Comparison of ENCODE assay signal across 9 cellular contexts in genomic region chr11:65617136-65617850, GRCh38. TPM values are rescaled to one million over a fixed set of nuclear protein-coding genes. Genes with fewer than 3 reads are reported as not detected.
DNase-seq lines count a peak whose midpoint lies in the region; ATAC-seq lines count a peak whose summit lies in the region.
"Had no signal": no experiment of that assay in that cellular context is flagged by ENCODE, and none has a peak within 500 bp of the region (broad histone marks: within the 10 kb centered on the region; RNA-seq: fewer than 3 reads in every experiment).

No MANE protein-coding gene starts in this region.

- peak overlapping the region; percentile 99 for H3K4me2 ChIP-seq in BLaER1

- H3K9me3 ChIP-seq in BLaER1: no peaks in the 10 kb centered on the region
- H3K9me3 ChIP-seq in HUES48 (ENCODE audit: control insufficient read depth, insufficient read depth, low read length): no peaks in the 10 kb centered on the region
- no peaks in the 10 kb centered on the region for H3K9me3 ChIP-seq in adipocyte (ENCODE audit: control insufficient read depth, low read length)
- H3K9me3 ChIP-seq in muscle layer of colon (ENCODE audit: low read length): no peaks in the 10 kb centered on the region

- no peak for ATAC-seq in esophagus mucosa
- ATAC-seq in HG03045 (IDR thresholded peaks at IDR 0.05; ENCODE audit: unreplicated experiment): no peak

- peaks cover 66% of the 10 kb centered on the region for H4K20me1 ChIP-seq in BLaER1

- H3K9ac ChIP-seq in BLaER1 (peak overlapping the region; percentile 89), HUES48 (ENCODE audit: low read depth, low read length) (no peak overlapping the region), adipocyte (ENCODE audit: low read length) (peak overlapping the region; percentile 94), muscle layer of colon (ENCODE audit: low read length) (peak overlapping the region; percentile 19)

- H3K4me3 ChIP-seq in BLaER1 (peak overlapping the region; percentile 88), HUES48 (ENCODE audit: low read depth, low read length) (0 out of 2 replicates have a peak overlapping the region, but pooled peaks have one; percentile 88), adipocyte (ENCODE audit: low read length) (peak overlapping the region; percentile 90), muscle layer of colon (ENCODE audit: low read depth in 1 of 2, low read length in 2 of 2) (no peak overlapping the region)

- H3K36me3 ChIP-seq in BLaER1 (peaks cover 56% of the 10 kb centered on the region), HUES48 (ENCODE audit: control insufficient read depth, insufficient read depth, low read length) (peaks cover 59% of the 10 kb centered on the region), adipocyte (ENCODE audit: control insufficient read depth, insufficient read depth, low read length, severe bottlenecking) (peaks cover 52% of the 10 kb centered on the region), muscle layer of colon (ENCODE audit: insufficient read depth, low read length) (peaks cover 61% of the 10 kb centered on the region)

- no peak overlapping the region; the same call in 1 of the 2 replicates for H3K27ac ChIP-seq in BLaER1
- H3K27ac ChIP-seq in HUES48 (ENCODE audit: low read depth, low read length): no peak overlapping the region
- H3K27ac ChIP-seq in muscle layer of colon (ENCODE audit: low read depth, low read length): no peak overlapping the region

- DNase-seq in adipocyte (ENCODE audit: low read depth): no peak
- DNase-seq in NCI-H774 (lab: John Stamatoyannopoulos, UW): no peak
- DNase-seq in COLO829 (ENCODE audit: low spot score): no peak

- H3K4me1 ChIP-seq in BLaER1: peaks cover 44% of the 10 kb centered on the region
- H3K4me1 ChIP-seq in HUES48 (ENCODE audit: control insufficient read depth, insufficient read depth, low read length): no peaks in the 10 kb centered on the region
- peaks cover 23% of the 10 kb centered on the region for H3K4me1 ChIP-seq in adipocyte (ENCODE audit: control insufficient read depth, insufficient read depth, low read length)
- peaks cover 25% of the 10 kb centered on the region for H3K4me1 ChIP-seq in muscle layer of colon (ENCODE audit: insufficient read depth, low read length)

- H3K27me3 ChIP-seq in BLaER1 (no peaks in the 10 kb centered on the region), HUES48 (ENCODE audit: control insufficient read depth, insufficient read depth, low read length) (no peaks in the 10 kb centered on the region), adipocyte (replicated peaks; ENCODE audit: control insufficient read depth, insufficient read depth, low read length) (no peaks in the 10 kb centered on the region), muscle layer of colon (ENCODE audit: control insufficient read depth in 1 of 2, insufficient read depth in 2 of 2, low read length in 2 of 2) (no peaks in the 10 kb centered on the region)

RNA-seq across cellular contexts. Expression of gene PCNX3, which starts 1.7 kb away (rescaled TPM):
- 23.8 TPM for total RNA-seq in esophagus mucosa

RNA-seq across cellular contexts. Expression of gene MAP3K11, which starts 3.3 kb away (rescaled TPM):
- 32.4 TPM for total RNA-seq in esophagus mucosa

RNA-seq across cellular contexts. Expression of gene SIPA1, which starts 20.6 kb away (rescaled TPM):
- 23.1 TPM for total RNA-seq in esophagus mucosa

RNA-seq across cellular contexts. Expression of gene KCNK7, which starts 21.7 kb away (rescaled TPM):
- 20.2 TPM for total RNA-seq in esophagus mucosa
- total RNA-seq: HT1080 had no signal

RNA-seq across cellular contexts. Expression of gene EHBP1L1, which starts 41.4 kb away (rescaled TPM):
- 52.6 TPM for total RNA-seq in esophagus mucosa

Comparison
In these comparisons a context has a peak if more than half of its experiments do, and no peak if none do; other contexts are left out.
1. H3K4me3 ChIP-seq: peak in BLaER1 (single experiment), HUES48 (single experiment) and adipocyte (single experiment); none in muscle layer of colon (0 of 2).